In the genomic region with DNA sequence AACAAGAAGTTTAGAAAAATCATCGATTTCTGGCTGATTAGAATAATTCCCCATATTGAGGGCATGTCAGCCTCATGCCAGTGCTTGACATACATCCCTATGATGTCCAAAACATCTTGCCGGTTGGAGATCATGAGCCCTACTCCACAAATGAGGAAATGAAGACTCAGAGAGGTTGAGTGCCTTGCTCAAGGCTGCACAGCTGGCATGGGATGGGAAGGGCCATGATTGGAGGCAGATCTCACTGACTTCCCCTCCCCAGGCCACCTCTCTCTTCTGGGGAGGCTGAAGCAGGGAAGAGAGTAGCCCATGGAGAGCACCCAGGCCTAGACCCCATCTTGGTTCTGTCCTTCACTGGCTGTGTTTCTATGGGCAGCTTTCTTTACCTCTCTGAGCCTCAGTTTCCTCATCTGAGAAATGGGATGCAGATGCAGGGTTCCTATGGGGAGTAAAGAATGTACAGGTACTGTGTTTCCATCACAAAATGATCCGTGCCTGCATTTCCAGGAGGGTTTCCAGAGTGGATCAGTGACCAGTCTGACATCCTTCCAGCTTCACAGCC, we compare ENCODE assay signal across 25 cellular contexts.
"Had no signal": no experiment of that assay in that cellular context is flagged by ENCODE, and none has a peak within 500 bp of the region (broad histone marks: within the 10 kb centered on the region; RNA-seq: fewer than 3 reads in every experiment).

No MANE protein-coding gene starts in this region.

- H3K36me3 ChIP-seq: colonic mucosa, esophagus squamous epithelium, gastrocnemius medialis, heart right ventricle, left lung, lower lobe of right lung had no signal

- H3K27ac ChIP-seq: colonic mucosa, epithelial cell of prostate, esophagus squamous epithelium, gastrocnemius medialis, heart right ventricle, left lung, lower lobe of right lung had no signal

- DNase-seq: colonic mucosa; cortex of kidney; effector CD8-positive, alpha-beta T cell; effector memory CD8-positive, alpha-beta T cell; endodermal cell; erythroblast; esophagus squamous epithelium; foreskin fibroblast; foreskin melanocyte; gastrocnemius medialis; glutamatergic neuron; head of caudate nucleus; heart right ventricle; hippocampal formation; left cardiac atrium; left lung; left ventricle myocardium superior; lower lobe of right lung; mesenchymal stem cell; mucosa of descending colon had no signal

- H3K9me3 ChIP-seq: colonic mucosa, esophagus squamous epithelium, gastrocnemius medialis, heart right ventricle, left lung, lower lobe of right lung, mucosa of descending colon had no signal

- FAIRE-seq: endometrium, islet of Langerhans, keratinocyte had no signal

- H3K4me1 ChIP-seq: colonic mucosa, esophagus squamous epithelium, gastrocnemius medialis, heart right ventricle, left lung, lower lobe of right lung had no signal

- H3K27me3 ChIP-seq: colonic mucosa, gastrocnemius medialis had no signal

- H3K4me3 ChIP-seq: colonic mucosa, esophagus squamous epithelium, gastrocnemius medialis, heart right ventricle, left lung, lower lobe of right lung, mucosa of descending colon had no signal

- ATAC-seq: effector memory CD8-positive, alpha-beta T cell; esophagus mucosa; gastrocnemius medialis; heart right ventricle; left cardiac atrium; left lung; left ventricle myocardium superior; lower lobe of right lung; mucosa of descending colon had no signal
